In the genomic region with DNA sequence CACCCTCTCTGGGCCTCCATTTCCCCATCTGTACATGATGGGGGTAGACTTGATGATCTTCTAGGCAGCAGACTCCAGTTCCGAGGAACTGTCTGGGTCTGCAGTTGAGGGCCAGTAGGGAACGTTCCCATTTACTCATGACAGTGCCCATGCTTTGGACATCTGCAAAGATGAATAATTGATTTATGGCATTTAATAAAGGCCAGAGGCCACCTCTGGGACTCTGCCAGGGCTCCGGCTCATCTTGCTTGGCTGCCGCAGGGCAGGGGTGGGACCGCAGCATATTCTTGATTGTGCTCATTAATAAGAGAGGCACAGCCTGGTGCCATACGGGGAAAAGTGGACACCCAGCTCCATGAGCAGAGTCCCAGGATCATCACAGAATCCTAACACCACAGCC, we compare ENCODE assay signal across 24 cellular contexts. TPM values are rescaled to one million over a fixed set of nuclear protein-coding genes. Genes with fewer than 3 reads are reported as not detected.
DNase-seq lines count a peak whose midpoint lies in the region; TF ChIP-seq lines count a peak whose summit lies in the region.
"Had no signal": no experiment of that assay in that cellular context is flagged by ENCODE, and none has a peak within 500 bp of the region (broad histone marks: within the 10 kb centered on the region; RNA-seq: fewer than 3 reads in every experiment).

No MANE protein-coding gene starts in this region.

- no peak overlapping the region for H3K4me2 ChIP-seq in osteoblast (ENCODE audit: insufficient read depth, low read length)
- H3K4me2 ChIP-seq: A549 had no signal

- H3K27ac ChIP-seq in osteoblast (ENCODE audit: low read depth, low read length) (no peak overlapping the region), caudate nucleus (ENCODE audit: low read depth, low read length) (no peak overlapping the region), coronary artery (no peak overlapping the region)
- H3K27ac ChIP-seq: A549, SJSA1 had no signal

- H3K36me3 ChIP-seq in NT2/D1 (ENCODE audit: insufficient read depth, insufficient read length, low read length), result peaks cover 32% of the 10 kb centered on the region
- H3K36me3 ChIP-seq in osteoblast (ENCODE audit: insufficient read depth, low read length), result no peaks in the 10 kb centered on the region
- H3K36me3 ChIP-seq: SJSA1 had no signal

- H3K9me3 ChIP-seq in NT2/D1 (ENCODE audit: insufficient read depth, low read length) (no peaks in the 10 kb centered on the region), osteoblast (ENCODE audit: low read depth, low read length) (no peaks in the 10 kb centered on the region)
- H3K9me3 ChIP-seq: A549, SJSA1 had no signal

- DNase-seq in EH (ENCODE audit: low read depth), result peak; percentile 64
- no peak for DNase-seq in NT2/D1 (ENCODE audit: low read depth, low spot score)
- DNase-seq in fibroblast of gingiva (ENCODE audit: low read depth), result peak; percentile 29
- peak; percentile 46 for DNase-seq in osteoblast (ENCODE audit: insufficient read length, low spot score, missing footprints)
- DNase-seq in stimulated activated CD8-positive, alpha-beta memory T cell treated with anti-CD3 and anti-CD28 coated beads, Interleukin-4, amount 100 ng/mL, for 48 hours, result no peak
- no peak for DNase-seq in retina
- no peak for DNase-seq in caudate nucleus (lab: John Stamatoyannopoulos, UW)
- no peak for DNase-seq in coronary artery (ENCODE audit: low spot score)
- DNase-seq: C1 segment of cervical spinal cord; Calu3; CD8-positive, alpha-beta memory T cell; DMS153; GDM1; H9; HFFc6; IMR-90; NCI-H1105; NCI-H146; NCI-H2029; NCI-H2171; NCI-H524 treated with DMSO at 0.1 percent for 48 hours; NCI-H82 had no signal

- H2AFZ ChIP-seq in osteoblast (ENCODE audit: low read length), result no peak overlapping the region

- no peaks in the 10 kb centered on the region for H3K27me3 ChIP-seq in NT2/D1 (ENCODE audit: insufficient read depth, insufficient read length)
- no peaks in the 10 kb centered on the region for H3K27me3 ChIP-seq in osteoblast (ENCODE audit: insufficient read depth, low read length)
- H3K27me3 ChIP-seq: SJSA1 had no signal

- TF ChIP-seq CTCF in osteoblast (IDR thresholded peaks at IDR 0.05; ENCODE audit: extremely low read depth, low read depth, low read length), result no peak
- no peak for TF ChIP-seq CTCF in coronary artery (IDR thresholded peaks at IDR 0.05)

- no peaks in the 10 kb centered on the region for H3K79me2 ChIP-seq in osteoblast (ENCODE audit: insufficient read depth, low read length)

- H3K4me1 ChIP-seq in NT2/D1 (ENCODE audit: insufficient read depth, insufficient read length), result peaks cover 30% of the 10 kb centered on the region
- peaks cover 3% of the 10 kb centered on the region for H3K4me1 ChIP-seq in osteoblast (ENCODE audit: insufficient read depth, low read length)
- H3K4me1 ChIP-seq: A549, SJSA1 had no signal

- no peaks in the 10 kb centered on the region for H4K20me1 ChIP-seq in osteoblast (ENCODE audit: insufficient read depth, low read length)

- H3K4me3 ChIP-seq in NT2/D1 (ENCODE audit: insufficient read length, low read depth) (no peak overlapping the region), osteoblast (ENCODE audit: insufficient read depth, low read length) (no peak overlapping the region), coronary artery (no peak overlapping the region)
- H3K4me3 ChIP-seq: A549, SJSA1 had no signal

- H3K9ac ChIP-seq in NT2/D1 (ENCODE audit: insufficient read length, low read depth), result peak overlapping the region; percentile 24

RNA-seq across cellular contexts. Expression of gene KLHL35, which starts 28.1 kb away (rescaled TPM):
- total RNA-seq in osteoblast, result 2.4 and 4.3 TPM in 2 replicates
- total RNA-seq: HFFc6 had no signal

Comparison
In these comparisons a context has a peak if more than half of its experiments do, and no peak if none do; other contexts are left out.
1. DNase-seq: peak in EH (single experiment), fibroblast of gingiva (single experiment) and osteoblast (single experiment); none in NT2/D1 (single experiment), stimulated activated CD8-positive, alpha-beta memory T cell treated with anti-CD3 and anti-CD28 coated beads, Interleukin-4, amount 100 ng/mL, for 48 hours (single experiment), retina (single experiment), caudate nucleus (0 of 61) and coronary artery (single experiment).